23 cellular contexts compared by ENCODE assay signal in the genomic region with DNA sequence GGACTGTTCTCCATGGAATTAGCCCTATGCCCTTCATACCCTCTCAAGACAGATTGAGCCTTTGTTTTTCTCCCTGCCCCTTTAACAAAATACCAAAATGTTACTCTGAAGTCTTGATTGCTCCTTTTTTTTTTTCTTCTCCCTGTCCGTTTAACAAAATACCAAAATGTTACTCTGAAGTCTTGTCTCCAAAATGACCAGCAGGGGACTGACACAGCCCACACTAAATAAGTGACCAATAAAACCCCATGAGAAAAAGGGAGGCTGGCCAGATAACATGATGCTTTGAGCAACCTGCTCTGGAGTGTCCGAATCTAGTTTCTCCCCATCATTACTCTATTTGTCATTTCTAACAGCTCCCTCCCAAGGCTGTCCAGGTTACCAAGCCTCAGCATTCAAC. TPM values are rescaled to one million over a fixed set of nuclear protein-coding genes. Genes with fewer than 3 reads are reported as not detected.
DNase-seq lines count a peak whose midpoint lies in the region; ATAC-seq, FAIRE-seq and TF ChIP-seq lines count a peak whose summit lies in the region.
"Had no signal": no experiment of that assay in that cellular context is flagged by ENCODE, and none has a peak within 500 bp of the region (broad histone marks: within the 10 kb centered on the region; RNA-seq: fewer than 3 reads in every experiment).

No MANE protein-coding gene starts in this region.

- ATAC-seq in A549 (peak; percentile 31 to 43; a peak in 4 of 6 replicates), PC-3 (peak; percentile 18; the same call in 1 of the 2 replicates), K562 (no peak), foreskin keratinocyte (no peak), GM21381 (IDR thresholded peaks at IDR 0.05; ENCODE audit: unreplicated experiment) (no peak)
- ATAC-seq: Panc1, Right ventricle myocardium inferior had no signal

- TF ChIP-seq RAD21 in A549 (conservative IDR thresholded peaks at IDR 0.05 in 1 of 2, IDR thresholded peaks at IDR 0.05 in 1 of 2), result no peak; a peak in 1 of 5 replicates
- no peak for TF ChIP-seq RAD21 in K562 (CRISPR knock-in tag; conservative IDR thresholded peaks at IDR 0.05 in 1 of 2, IDR thresholded peaks at IDR 0.05 in 1 of 2)

- no peak for TF ChIP-seq POLR2A in A549 (IDR thresholded peaks at IDR 0.05; ENCODE audit: low read length)
- no peak for TF ChIP-seq POLR2A in K562 (conservative IDR thresholded peaks at IDR 0.05)

- H3K4me1 ChIP-seq in A549 (no peaks in the 10 kb centered on the region), PC-3 (ENCODE audit: insufficient read depth, low read length) (peaks cover 12% of the 10 kb centered on the region; the same call in 1 of the 2 replicates), K562 (replicated peaks in 1 of 2; ENCODE audit: control insufficient read depth in 2 of 2, insufficient read depth in 2 of 2, low read length in 2 of 2) (no peaks in the 10 kb centered on the region), foreskin keratinocyte (peaks cover 3% of the 10 kb centered on the region), hepatocyte (ENCODE audit: insufficient read depth) (no peaks in the 10 kb centered on the region)
- H3K4me1 ChIP-seq: SJSA1 had no signal

- H3F3A ChIP-seq in PC-3 (ENCODE audit: low read length, unreplicated experiment), result no peaks in the 10 kb centered on the region

- H3K79me2 ChIP-seq in PC-3 (ENCODE audit: low read length) (no peaks in the 10 kb centered on the region), K562 (ENCODE audit: control insufficient read depth, insufficient read depth, low read length) (no peaks in the 10 kb centered on the region), hepatocyte (no peaks in the 10 kb centered on the region)

- H4K20me1 ChIP-seq in PC-3 (ENCODE audit: low read length) (no peaks in the 10 kb centered on the region), K562 (replicated peaks; ENCODE audit: control insufficient read depth, insufficient read depth, low read length) (no peaks in the 10 kb centered on the region), hepatocyte (ENCODE audit: insufficient read depth, poor library complexity, severe bottlenecking) (no peaks in the 10 kb centered on the region)

- in situ Hi-C loops in K562 (cut with MboI) (no loop called here), G401 (cut with HindIII; ENCODE audit: low sequenced_read_pairs) (no loop called here)

- no peak overlapping the region for H2AFZ ChIP-seq in PC-3 (ENCODE audit: low read length)
- no peak overlapping the region for H2AFZ ChIP-seq in K562 (ENCODE audit: low read depth, low read length)
- H2AFZ ChIP-seq in hepatocyte, result no peak overlapping the region

- FAIRE-seq in A549 (lab: Jason Lieb, UNC) (no peak), K562 (lab: Jason Lieb, UNC) (no peak)
- FAIRE-seq: D721Med had no signal

- no TSS peak for BruUV-seq in PC-3 (replicated peaks; lab: Mats Ljungman, UMichigan)
- no TSS peak for BruUV-seq in K562 (replicated peaks; lab: Mats Ljungman, UMichigan)

- TF ChIP-seq CTCF in A549 (IDR thresholded peaks at IDR 0.05) (no peak), PC-3 (conservative IDR thresholded peaks at IDR 0.05; ENCODE audit: low read depth, low read length) (peak; percentile 39; the same call in 1 of the 2 replicates), K562 (IDR thresholded peaks at IDR 0.05 in 2 of 3, conservative IDR thresholded peaks at IDR 0.05 in 1 of 3; ENCODE audit: insufficient read depth in 2 of 3, low read depth in 1 of 3, low read length in 3 of 3) (peak in 2 of 3 experiments; percentile 2 to 8; a peak in 1 of 6 replicates), foreskin keratinocyte (conservative IDR thresholded peaks at IDR 0.05) (peak; percentile 3), hepatocyte (IDR thresholded peaks at IDR 0.05; ENCODE audit: poor library complexity) (no peak)

- intact Hi-C loops in PC-3 (cut with micrococcal nuclease), result loop anchor here (5.0 kb wide), 1 partner anchor 805 kb away; no protein-coding TSS in a partner anchor
- intact Hi-C loops in K562 (cut with micrococcal nuclease), result no loop called here

- CTCF ChIA-PET in A549 (lab: Yijun Ruan, JAX), result interaction anchor here (0.6 to 1.1 kb wide), 2 partner anchors 15 to 43 kb away, joined by 3 read pairs; a partner anchor contains a TSS
- CTCF ChIA-PET in PC-3 (lab: Charles Lee), result no interaction called here
- CTCF ChIA-PET in K562 (lab: Yijun Ruan, JAX; ENCODE audit: low intra/inter-chr PET ratio), result no interaction called here

- H3K4me3 ChIP-seq in A549 (no peak overlapping the region), PC-3 (ENCODE audit: low read length) (no peak overlapping the region), K562 (no peak overlapping the region), hepatocyte (no peak overlapping the region)
- H3K4me3 ChIP-seq: SJSA1 had no signal

- no peak for DNase-seq in A549 (ENCODE audit: low read depth in 1 of 2, low spot score in 1 of 2)
- no peak for DNase-seq in PC-3
- no peak for DNase-seq in K562 (ENCODE audit: extremely low read depth in 1 of 4, low spot score in 3 of 4)
- no peak for DNase-seq in foreskin keratinocyte
- no peak for DNase-seq in stimulated activated CD4-positive, alpha-beta T cell treated with anti-CD3 and anti-CD28 coated beads, Interleukin-2, amount 100 ng/mL, for 48 hours
- no peak for DNase-seq in G401 (ENCODE audit: low spot score)
- DNase-seq in hepatocyte (ENCODE audit: low spot score), result no peak
- DNase-seq: 8988T, EL, GOT3, IMR-90, NCI-H1105, NCI-H146, NCI-H2029, NCI-H226, NCI-H510A treated with DMSO at 0.1 percent for 48 hours, NCI-H748 treated with DMSO at 0.1 percent for 48 hours had no signal

- no peaks in the 10 kb centered on the region for H3K9me2 ChIP-seq in PC-3 (replicated peaks; ENCODE audit: low read length)
- no peaks in the 10 kb centered on the region for H3K9me2 ChIP-seq in hepatocyte (replicated peaks; ENCODE audit: insufficient read depth)

- H3K4me2 ChIP-seq in A549, result no peak overlapping the region
- H3K4me2 ChIP-seq in PC-3 (ENCODE audit: low read length), result no peak overlapping the region
- H3K4me2 ChIP-seq in K562 (ENCODE audit: insufficient read depth, low read length), result no peak overlapping the region
- H3K4me2 ChIP-seq in hepatocyte, result no peak overlapping the region

- POLR2A ChIA-PET in A549 (lab: Yijun Ruan, JAX), result no interaction called here
- POLR2A ChIA-PET in PC-3 (lab: Charles Lee; ENCODE audit: unreplicated experiment), result no interaction called here
- POLR2A ChIA-PET in K562 (lab: Yijun Ruan, JAX), result no interaction called here

- H3K36me3 ChIP-seq in PC-3 (ENCODE audit: low read depth, low read length) (no peaks in the 10 kb centered on the region), K562 (ENCODE audit: control insufficient read depth, insufficient read depth, low read length) (no peaks in the 10 kb centered on the region), hepatocyte (replicated peaks; ENCODE audit: insufficient read depth, low read depth) (no peaks in the 10 kb centered on the region)
- H3K36me3 ChIP-seq: SJSA1 had no signal

- H3K27me3 ChIP-seq in PC-3 (ENCODE audit: low read length) (0 out of 2 replicates have a peak, but pooled peaks cover 3% of the 10 kb centered on the region), K562 (ENCODE audit: control insufficient read depth in 2 of 2, insufficient read depth in 2 of 2, low read length in 2 of 2) (peaks cover 0 to 4% of the 10 kb centered on the region in 2 experiments; a peak in 2 of 5 replicates), foreskin keratinocyte (peaks cover 40% of the 10 kb centered on the region), hepatocyte (no peaks in the 10 kb centered on the region)
- H3K27me3 ChIP-seq: SJSA1 had no signal

- WGBS in A549 (ENCODE audit: missing lambda C conversion rate), result 15% methylated on average over 2 of the region's 2 CpGs
- WGBS in K562 (ENCODE audit: insufficient coverage, low coverage, missing lambda C conversion rate), result 0% methylated on average over 2 of the region's 2 CpGs
- WGBS in hepatocyte (ENCODE audit: low lambda C conversion rate, missing lambda C conversion rate), result 73% methylated on average over 2 of the region's 2 CpGs

- H3K9me1 ChIP-seq in K562 (ENCODE audit: control insufficient read depth, insufficient read depth, low read length), result no peaks in the 10 kb centered on the region

- no peak overlapping the region for H3K27ac ChIP-seq in A549
- no peak overlapping the region for H3K27ac ChIP-seq in PC-3 (ENCODE audit: low read length)
- no peak overlapping the region for H3K27ac ChIP-seq in K562 (ENCODE audit: extremely low read depth, low read depth, low read length)
- H3K27ac ChIP-seq in foreskin keratinocyte, result no peak overlapping the region
- no peak overlapping the region for H3K27ac ChIP-seq in hepatocyte
- H3K27ac ChIP-seq: SJSA1 had no signal

- no peak for TF ChIP-seq EP300 in A549 (IDR thresholded peaks at IDR 0.05)
- TF ChIP-seq EP300 in K562 (IDR thresholded peaks at IDR 0.05; ENCODE audit: low read length), result no peak

- H3K9ac ChIP-seq in PC-3 (ENCODE audit: low read length) (no peak overlapping the region), K562 (ENCODE audit: insufficient read depth in 1 of 2, low read depth in 2 of 2, low read length in 2 of 2) (no peak overlapping the region)

- H3K9me3 ChIP-seq in A549, result no peaks in the 10 kb centered on the region
- H3K9me3 ChIP-seq in PC-3 (ENCODE audit: low read length), result no peaks in the 10 kb centered on the region
- H3K9me3 ChIP-seq in K562 (replicated peaks; ENCODE audit: control insufficient read depth, insufficient read depth, low read depth, low read length), result no peaks in the 10 kb centered on the region
- H3K9me3 ChIP-seq in hepatocyte (ENCODE audit: low read depth), result no peaks in the 10 kb centered on the region
- H3K9me3 ChIP-seq: SJSA1 had no signal

RNA-seq across cellular contexts. Expression of a gene that starts 42.6 kb away (rescaled TPM):
- polyA plus RNA-seq in A549 (2011; rRNA removed), result 0.14 and 0.16 TPM in 2 replicates
- polyA plus RNA-seq in A549 (2012; cell fraction: cytosol; rRNA removed), result not detected in 2 replicates
- not detected in 2 replicates for polyA plus RNA-seq in A549 (2012; cell fraction: nucleus; rRNA removed)
- 0.01 to 0.18 TPM (median 0.07 TPM) in 3 replicates for polyA plus RNA-seq in A549 (2017; fragmentation: RNase III; extraction: RNeasy Plus Mini Kit Qiagen cat#74134 plus additional on column Dnase treatment)
- polyA minus RNA-seq in A549 (2011; rRNA and poly(A)+ RNA removed), result 0.87 and 0.88 TPM in 2 replicates
- total RNA-seq in PC-3 (2014; rRNA removed), result 0.18 TPM in 1 of 2 replicates, not detected in the other
- total RNA-seq in K562 (2011; cell fraction: chromatin; rRNA removed; ENCODE audit: low replicate concordance), result not detected in 2 replicates
- total RNA-seq in K562 (2011; cell fraction: nucleolus; rRNA removed), result not detected in 2 replicates
- total RNA-seq in K562 (2011; cell fraction: nucleoplasm; rRNA removed), result not detected in 2 replicates
- 0.05 TPM in 1 of 2 replicates, not detected in the other for total RNA-seq in K562 (2014; rRNA removed)
- total RNA-seq in K562 (2014; rRNA removed; fragmentation: Illumina TruSeq; extraction: Trizol), result not detected in 2 replicates
- total RNA-seq in K562 (2015; rRNA removed; fragmentation: Illumina TruSeq; extraction: Trizol), result 0.07 TPM in 1 of 2 replicates, not detected in the other
- total RNA-seq in K562 (2021), result not detected in 2 replicates
- polyA plus RNA-seq in K562 (2011; rRNA removed), result 0.03 TPM in 2 replicates
- not detected in 2 replicates for polyA plus RNA-seq in K562 (2011; cell fraction: cytosol; rRNA removed)
- polyA plus RNA-seq in K562 (2011; cell fraction: nucleus; rRNA removed), result 0.01 TPM in 1 of 2 replicates, not detected in the other
- 0.04 TPM in 1 of 2 replicates, not detected in the other for polyA plus RNA-seq in K562 (2012)
- polyA plus RNA-seq in K562 (2014; fragmentation: Illumina TruSeq; extraction: Trizol), result not detected in 2 replicates
- not detected for polyA plus RNA-seq in K562 (2014; fragmentation: Nextera tagmentation; extraction: Ambion mirVana)
- 0.04 TPM in 1 of 2 replicates, not detected in the other for polyA plus RNA-seq in K562 (2014; rRNA removed)
- polyA minus RNA-seq in K562 (2011; rRNA and poly(A)+ RNA removed), result not detected in 2 replicates
- 1.3 TPM in 1 of 2 replicates, not detected in the other for polyA minus RNA-seq in K562 (2011; cell fraction: cytosol; rRNA and poly(A)+ RNA removed)
- polyA minus RNA-seq in K562 (2011; cell fraction: nucleus; rRNA and poly(A)+ RNA removed), result not detected in 2 replicates
- total RNA-seq in foreskin keratinocyte, result not detected in 2 replicates
- not detected in 2 replicates for polyA plus RNA-seq in foreskin keratinocyte
- total RNA-seq in G401 (2014; rRNA removed; shearing (Covaris generic)), result 0.14 TPM in 1 of 2 replicates, not detected in the other
- total RNA-seq in hepatocyte, result 0.84 and 2.9 TPM in 2 replicates
- 0.59 TPM in 1 of 2 replicates, not detected in the other for polyA plus RNA-seq in hepatocyte
- total RNA-seq: SJSA1 had no signal
- polyA plus RNA-seq: CD14-positive monocyte had no signal

Comparison
In these comparisons a context has a peak if more than half of its experiments do, and no peak if none do; other contexts are left out.
1. ATAC-seq: peak in A549 (2 of 2) and PC-3 (single experiment); none in K562 (single experiment), foreskin keratinocyte (single experiment) and GM21381 (single experiment).
2. CTCF ChIP-seq: peak in PC-3 (single experiment), K562 (2 of 3) and foreskin keratinocyte (single experiment); none in A549 (single experiment) and hepatocyte (single experiment).